Comparison of ENCODE assay signal across 8 cellular contexts in the genomic region with DNA sequence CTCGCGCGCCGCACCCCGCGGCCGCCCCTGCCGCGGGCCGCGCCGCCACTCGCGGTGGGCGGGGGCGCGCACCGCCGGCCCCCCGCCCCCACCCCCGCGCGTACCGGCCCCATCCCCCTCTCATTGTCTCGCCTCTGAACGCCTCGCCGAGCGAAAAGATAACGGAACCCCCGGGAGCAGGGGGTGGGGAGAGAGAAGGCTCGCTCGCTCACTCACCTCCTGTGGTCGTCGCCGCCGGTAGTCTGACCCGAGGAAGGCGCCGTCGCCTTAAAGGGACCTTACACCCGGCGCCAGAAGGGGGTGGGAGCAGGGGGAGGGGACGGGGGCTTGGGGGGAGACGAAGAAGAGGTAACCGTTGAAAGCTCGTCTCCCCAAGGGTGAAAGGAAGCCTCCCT. TPM values are rescaled to one million over a fixed set of nuclear protein-coding genes. Genes with fewer than 3 reads are reported as not detected.
DNase-seq lines count a peak whose midpoint lies in the region; ATAC-seq and TF ChIP-seq lines count a peak whose summit lies in the region.

No MANE protein-coding gene starts in this region.

- no peaks in the 10 kb centered on the region for H3K9me2 ChIP-seq in OCI-LY1 (ENCODE audit: low read depth, low read length)

- peak; percentile 34 for ATAC-seq in HG03432 (IDR thresholded peaks at IDR 0.05; ENCODE audit: unreplicated experiment)
- ATAC-seq in thoracic aorta (ENCODE audit: insufficient number of reproducible peaks, low FRiP score, low read depth): peak; percentile 7

- peak overlapping the region; percentile 87 to 92 (median 89) for H3K4me3 Mint-ChIP-seq in nephron

- no peak for TF ChIP-seq CTCF in OCI-LY1 (IDR thresholded peaks at IDR 0.05; ENCODE audit: low read length)
- TF ChIP-seq CTCF in nephron (IDR thresholded peaks at IDR 0.05; ENCODE audit: unreplicated experiment in 3 of 3): no peak
- TF ChIP-seq CTCF in thoracic aorta (IDR thresholded peaks at IDR 0.05): no peak

- peaks cover 30% of the 10 kb centered on the region for H3K4me1 ChIP-seq in OCI-LY1 (ENCODE audit: insufficient read depth, low read length, severe bottlenecking)
- H3K4me1 ChIP-seq in thoracic aorta (ENCODE audit: control insufficient read depth in 1 of 2, low read depth in 2 of 2): peaks cover 23 to 33% of the 10 kb centered on the region in 2 donors

- H3K4me2 ChIP-seq in OCI-LY1 (ENCODE audit: low read length): no peak overlapping the region

- H3F3A ChIP-seq in OCI-LY1 (ENCODE audit: insufficient read depth, low read length): no peaks in the 10 kb centered on the region

- H3K4me1 Mint-ChIP-seq in nephron: peaks cover 20% of the 10 kb centered on the region

- H4K20me1 ChIP-seq in OCI-LY1 (ENCODE audit: insufficient read depth, low read length): no peaks in the 10 kb centered on the region

- H3K4me3 ChIP-seq in OCI-LY1 (ENCODE audit: low read depth, low read length, poor library complexity, severe bottlenecking) (peak overlapping the region; percentile 68), thoracic aorta (peak overlapping the region; percentile 84)

- H3K27ac Mint-ChIP-seq in nephron: peak overlapping the region; percentile 95 to 99 (median 96)

- H2AFZ ChIP-seq in OCI-LY1 (ENCODE audit: low read length): no peak overlapping the region

- H3K79me2 ChIP-seq in OCI-LY1 (ENCODE audit: insufficient read depth, low read length): peaks cover 43% of the 10 kb centered on the region

- H3K27ac ChIP-seq in OCI-LY1 (ENCODE audit: low read depth, low read length, poor library complexity, severe bottlenecking): peak overlapping the region; percentile 55
- H3K27ac ChIP-seq in thoracic aorta: peak overlapping the region; percentile 79 to 97

- H3K9me3 ChIP-seq in OCI-LY1 (ENCODE audit: low read length) (no peaks in the 10 kb centered on the region), thoracic aorta (no peaks in the 10 kb centered on the region)

- peaks cover 5% of the 10 kb centered on the region for H3K27me3 Mint-ChIP-seq in nephron (ENCODE audit: low read depth)

- peak; percentile 69 to 78 for DNase-seq in SHP77 (lab: John Stamatoyannopoulos, UW)
- no peak for DNase-seq in SHP77 treated with DMSO at 0.1 percent for 48 hours (lab: John Stamatoyannopoulos, UW)
- DNase-seq in activated T-helper 1 cell treated with Interleukin-2 at 50 U/mL for 16 hours (ENCODE audit: low read depth): peak; percentile 34
- peak; percentile 64 for DNase-seq in fibroblast of gingiva (ENCODE audit: low read depth)
- no peak for DNase-seq in thoracic aorta (ENCODE audit: low spot score)

- peak overlapping the region; percentile 74 for H3K9ac ChIP-seq in OCI-LY1 (ENCODE audit: low read length)

- H3K36me3 Mint-ChIP-seq in nephron (ENCODE audit: low read depth): peaks cover 6% of the 10 kb centered on the region

- no peaks in the 10 kb centered on the region for H3K9me3 Mint-ChIP-seq in nephron

- H3K36me3 ChIP-seq in OCI-LY1 (ENCODE audit: insufficient read depth, low read length) (peaks cover 12% of the 10 kb centered on the region; the same call in 1 of the 2 replicates), thoracic aorta (no peaks in the 10 kb centered on the region)

- H3K27me3 ChIP-seq in OCI-LY1 (ENCODE audit: insufficient read depth, low read length) (no peaks in the 10 kb centered on the region), thoracic aorta (replicated peaks; ENCODE audit: insufficient read depth) (no peaks in the 10 kb centered on the region)

RNA-seq across cellular contexts. Expression of gene POGZ, which starts 0.4 kb away (rescaled TPM):
- total RNA-seq in thoracic aorta: 10 to 100 TPM; 64.1 to 76.9 TPM

RNA-seq across cellular contexts. Expression of gene CGN, which starts 52.3 kb away (rescaled TPM):
- 1 to 10 TPM in 1 of 2 donors, not detected in 1; 2.3 TPM for total RNA-seq in thoracic aorta

RNA-seq across cellular contexts. Expression of gene PSMB4, which starts 59.6 kb away (rescaled TPM):
- total RNA-seq in thoracic aorta: 100 to 1,000 TPM; 168 to 209 TPM

Comparison
In these comparisons a context has a peak if more than half of its experiments do, and no peak if none do; other contexts are left out.
1. DNase-seq: peak in SHP77 (2 of 2), activated T-helper 1 cell treated with Interleukin-2 at 50 U/mL for 16 hours (single experiment) and fibroblast of gingiva (single experiment); none in SHP77 treated with DMSO at 0.1 percent for 48 hours (single experiment) and thoracic aorta (single experiment).